10 cellular contexts compared by ENCODE assay signal in genomic region chr2:136052374-136053362, GRCh38.
A peak's percentile ranks its signal among the peaks of the same experiment; 100 is the strongest.
DNase-seq lines count a peak whose midpoint lies in the region; ATAC-seq and TF ChIP-seq lines count a peak whose summit lies in the region.
"Had no signal": no experiment of that assay in that cellular context is flagged by ENCODE, and none has a peak within 500 bp of the region (broad histone marks: within the 10 kb centered on the region; RNA-seq: fewer than 3 reads in every experiment).

No MANE protein-coding gene starts in this region.

- H3K79me1 ChIP-seq in mesendoderm (ENCODE audit: low read length), result no peaks in the 10 kb centered on the region

- TF ChIP-seq CTCF in GM20000 (IDR thresholded peaks at IDR 0.05; ENCODE audit: extremely low read depth, missing control alignments) (no peak), heart left ventricle (IDR thresholded peaks at IDR 0.05) (no peak)

- no peak overlapping the region for H3K4ac ChIP-seq in mesendoderm (ENCODE audit: low read depth, low read length)

- no peak overlapping the region for H3K9ac ChIP-seq in mesendoderm (ENCODE audit: low read length)

- H4K5ac ChIP-seq in mesendoderm (ENCODE audit: low read length), result no peak overlapping the region

- no peaks in the 10 kb centered on the region for H3K79me2 ChIP-seq in mesendoderm (ENCODE audit: control insufficient read depth, insufficient read depth, low read length)

- DNase-seq in GM20000 (ENCODE audit: low spot score) (peak; percentile 35), mesendoderm (peak; percentile 24), cerebellar cortex (ENCODE audit: low spot score) (no peak), DMS79 treated with DMSO at 0.1 percent for 48 hours (lab: John Stamatoyannopoulos, UW) (no peak), heart left ventricle (no peak)
- DNase-seq: amygdala, Karpas-422 had no signal

- no peaks in the 10 kb centered on the region for H3K4me1 ChIP-seq in mesendoderm (ENCODE audit: control insufficient read depth, low read depth, low read length)
- H3K4me1 ChIP-seq in heart left ventricle, result peaks cover 0 to 28% (median 0%) of the 10 kb centered on the region in 12 donors

- no peak overlapping the region for H2AK5ac ChIP-seq in mesendoderm (ENCODE audit: low read length)

- no peak overlapping the region for H2BK15ac ChIP-seq in mesendoderm (replicated peaks; ENCODE audit: low read depth)

- no peak overlapping the region for H2BK120ac ChIP-seq in mesendoderm (ENCODE audit: low read depth, low read length)

- H3K4me3 ChIP-seq in mesendoderm (ENCODE audit: low read length) (no peak overlapping the region), heart left ventricle (no peak overlapping the region)

- intact Hi-C loops in heart left ventricle (cut with DNase I), result no loop called here

- no peak overlapping the region for H3K56ac ChIP-seq in mesendoderm (ENCODE audit: low read length)

- no peak for TF ChIP-seq POLR2A in heart left ventricle (IDR thresholded peaks at IDR 0.05)

- H2BK5ac ChIP-seq in mesendoderm (ENCODE audit: low read length), result no peak overlapping the region

- no peak overlapping the region for H3K4me2 ChIP-seq in mesendoderm (ENCODE audit: low read length)

- H4K8ac ChIP-seq in mesendoderm (ENCODE audit: low read depth, low read length), result no peak overlapping the region

- H3K23ac ChIP-seq in mesendoderm (ENCODE audit: low read length), result no peak overlapping the region

- H3K27ac ChIP-seq in mesendoderm (ENCODE audit: low read depth, low read length) (no peak overlapping the region), heart left ventricle (peak overlapping the region in 1 of 12 donors; percentile 61)

- ATAC-seq in GM18502 (IDR thresholded peaks at IDR 0.05; ENCODE audit: poor library complexity, unreplicated experiment) (peak; percentile 53), HG03432 (IDR thresholded peaks at IDR 0.05; ENCODE audit: unreplicated experiment) (peak; percentile 33), heart left ventricle (no peak)

- no peaks in the 10 kb centered on the region for H3K9me3 ChIP-seq in heart left ventricle
- H3K9me3 ChIP-seq: neutrophil had no signal

- H3K36me3 ChIP-seq in mesendoderm (ENCODE audit: control insufficient read depth, insufficient read depth, low read length) (no peaks in the 10 kb centered on the region), heart left ventricle (no peaks in the 10 kb centered on the region)
- H3K36me3 ChIP-seq: neutrophil had no signal

- no CpG with 5 or more reads among the region's 10 CpGs for WGBS in mesendoderm (ENCODE audit: extremely low coverage, insufficient coverage, low lambda C conversion rate)
- 69 to 77% (median 73%) methylated on average over 10 of the region's 10 CpGs for WGBS in heart left ventricle, 4 donors

- no peak overlapping the region for H3K18ac ChIP-seq in mesendoderm (ENCODE audit: low read length)

- H3K27me3 ChIP-seq in mesendoderm (ENCODE audit: insufficient read depth, low read length, poor library complexity), result no peaks in the 10 kb centered on the region
- peaks cover 0 to 2% (median 0%) of the 10 kb centered on the region in 9 donors for H3K27me3 ChIP-seq in heart left ventricle
- H3K27me3 ChIP-seq: neutrophil had no signal

Comparison
In these comparisons a context has a peak if more than half of its experiments do, and no peak if none do; other contexts are left out.
1. ATAC-seq: peak in GM18502 (single experiment) and HG03432 (single experiment); none in heart left ventricle (0 of 4).
2. DNase-seq: peak in GM20000 (single experiment) and mesendoderm (single experiment); none in cerebellar cortex (single experiment), DMS79 treated with DMSO at 0.1 percent for 48 hours (single experiment) and heart left ventricle (0 of 5).